In genomic region chr18:59899298-59900221, GRCh38 we compare ENCODE assay signal across 8 cellular contexts. TPM values are rescaled to one million over a fixed set of nuclear protein-coding genes. Genes with fewer than 3 reads are reported as not detected.
DNase-seq lines count a peak whose midpoint lies in the region; ATAC-seq and TF ChIP-seq lines count a peak whose summit lies in the region.

Gene PMAIP1, plus strand, starts transcription at chr18:59899996. Its CDS starts 182 bp downstream, at chr18:59900178.

- peaks cover 55% of the 10 kb centered on the region for H3K79me2 ChIP-seq in OCI-LY1 (ENCODE audit: insufficient read depth, low read length)

- H3K27me3 ChIP-seq in OCI-LY1 (ENCODE audit: insufficient read depth, low read length) = no peaks in the 10 kb centered on the region

- H3K9ac ChIP-seq in OCI-LY1 (ENCODE audit: low read length) = peak within 1 kb of the TSS; percentile 95

- H3K27ac ChIP-seq in OCI-LY1 (ENCODE audit: low read depth, low read length, poor library complexity, severe bottlenecking) = peak within 1 kb of the TSS; percentile 96

- H3K9me3 ChIP-seq in OCI-LY1 (ENCODE audit: low read length) = no peaks in the 10 kb centered on the region

- ATAC-seq in GM21526 (IDR thresholded peaks at IDR 0.05; ENCODE audit: low FRiP score, unreplicated experiment) = peak; percentile 68

- H3K4me1 ChIP-seq in OCI-LY1 (ENCODE audit: insufficient read depth, low read length, severe bottlenecking) = peaks cover 36% of the 10 kb centered on the region

- peak within 1 kb of the TSS; percentile 94 for H3K4me3 ChIP-seq in OCI-LY1 (ENCODE audit: low read depth, low read length, poor library complexity, severe bottlenecking)

- H3F3A ChIP-seq in OCI-LY1 (ENCODE audit: insufficient read depth, low read length) = peaks cover 6% of the 10 kb centered on the region; the same call in 1 of the 2 replicates

- H2AFZ ChIP-seq in OCI-LY1 (ENCODE audit: low read length) = no peak within 1 kb of the TSS

- no peaks in the 10 kb centered on the region for H3K9me2 ChIP-seq in OCI-LY1 (ENCODE audit: low read depth, low read length)

- peak; percentile 19; the same call in 1 of the 2 replicates for TF ChIP-seq CTCF in OCI-LY1 (IDR thresholded peaks at IDR 0.05; ENCODE audit: low read length)

- no peaks in the 10 kb centered on the region for H4K20me1 ChIP-seq in OCI-LY1 (ENCODE audit: insufficient read depth, low read length)

- DNase-seq in D341Med (ENCODE audit: low spot score) (peak; percentile 98), HuH-7.5 (ENCODE audit: low spot score) (peak; percentile 58), epidermal melanocyte (ENCODE audit: insufficient read length, low spot score) (peak; percentile 82), mucosa of gallbladder (ENCODE audit: low spot score) (peak; percentile 87)
- DNase-seq in activated CD8-positive, alpha-beta memory T cell treated with anti-CD3 and anti-CD28 coated beads, Interleukin-2, amount 50 U/mL, for 24 hours (ENCODE audit: extremely low read depth) = peak; percentile 71
- peak; percentile 71 to 79 for DNase-seq in stimulated activated CD8-positive, alpha-beta memory T cell treated with anti-CD3 and anti-CD28 coated beads, Interleukin-4, amount 100 ng/mL, for 4 hours (ENCODE audit: low read depth in 2 of 2, low spot score in 1 of 2)

- peaks cover 56% of the 10 kb centered on the region for H3K36me3 ChIP-seq in OCI-LY1 (ENCODE audit: insufficient read depth, low read length)

- H3K4me2 ChIP-seq in OCI-LY1 (ENCODE audit: low read length) = peak within 1 kb of the TSS; percentile 89

RNA-seq across cellular contexts. Expression of gene PMAIP1, which starts in this region (rescaled TPM):
- 1.4 TPM for total RNA-seq in mucosa of gallbladder

Comparison
In these comparisons a context has a peak if more than half of its experiments do, and no peak if none do; other contexts are left out.
1. Peak in every context shown above with its lines: DNase-seq, ATAC-seq, H3K4me3 ChIP-seq and H3K27ac ChIP-seq.